Comparison of ENCODE assay signal across 8 cellular contexts in the genomic region with DNA sequence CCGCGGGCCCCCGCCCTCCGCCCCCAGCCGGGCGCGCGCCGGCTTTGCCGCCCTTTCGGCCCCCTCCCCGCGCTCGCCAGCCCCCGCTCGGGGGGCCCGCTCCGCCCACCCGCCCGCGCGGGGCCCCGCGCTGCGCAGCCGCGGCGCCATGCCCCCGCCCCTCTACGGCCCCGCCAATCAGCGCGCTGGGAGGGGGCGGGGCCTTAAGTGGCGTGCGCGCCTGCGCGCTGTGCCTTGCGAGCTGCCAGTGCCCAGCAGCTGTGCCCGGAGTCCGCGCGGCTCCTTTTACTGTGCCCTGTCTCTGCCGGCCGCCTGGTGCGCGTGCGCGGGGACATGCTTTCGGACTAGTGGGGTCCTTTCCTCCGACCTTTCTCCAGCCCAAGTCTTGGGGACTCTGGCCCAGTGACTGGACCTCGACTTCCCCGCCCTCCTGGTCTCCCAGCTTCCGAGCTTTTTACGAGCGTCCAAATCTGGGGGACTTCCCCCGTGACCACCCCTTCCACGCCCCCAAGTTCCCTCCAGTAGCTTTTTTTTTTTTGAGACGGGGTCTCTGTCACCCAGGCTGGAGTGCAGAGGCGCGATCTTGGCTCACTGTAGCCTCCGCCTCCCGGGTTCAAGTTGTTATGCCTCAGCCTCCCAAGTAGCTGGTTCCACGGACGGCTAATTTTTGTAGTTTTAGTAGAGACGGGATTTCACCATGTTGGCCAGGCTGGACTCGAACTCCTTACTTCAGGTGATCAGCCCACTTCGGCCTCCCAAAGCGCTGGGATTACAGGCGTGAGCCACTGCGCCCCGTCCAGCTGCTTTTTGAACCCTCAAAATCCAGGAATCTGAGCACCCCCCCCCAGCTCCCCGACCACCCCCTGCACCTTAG. TPM values are rescaled to one million over a fixed set of nuclear protein-coding genes. Genes with fewer than 3 reads are reported as not detected.
DNase-seq lines count a peak whose midpoint lies in the region; ATAC-seq and TF ChIP-seq lines count a peak whose summit lies in the region.

A gene with protein sequence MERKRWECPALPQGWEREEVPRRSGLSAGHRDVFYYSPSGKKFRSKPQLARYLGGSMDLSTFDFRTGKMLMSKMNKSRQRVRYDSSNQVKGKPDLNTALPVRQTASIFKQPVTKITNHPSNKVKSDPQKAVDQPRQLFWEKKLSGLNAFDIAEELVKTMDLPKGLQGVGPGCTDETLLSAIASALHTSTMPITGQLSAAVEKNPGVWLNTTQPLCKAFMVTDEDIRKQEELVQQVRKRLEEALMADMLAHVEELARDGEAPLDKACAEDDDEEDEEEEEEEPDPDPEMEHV (minus strand): TSS at position 111 of the 874 bp plus-strand sequence. CDS start 234 bp downstream, outside the sequence.

- no peak within 1 kb of the TSS for H2AFZ ChIP-seq in OCI-LY1 (ENCODE audit: low read length)

- TF ChIP-seq CTCF in OCI-LY1 (IDR thresholded peaks at IDR 0.05; ENCODE audit: low read length) = no peak

- peak within 1 kb of the TSS; percentile 99 for H3K4me2 ChIP-seq in OCI-LY1 (ENCODE audit: low read length)

- H3K4me1 ChIP-seq in HUES6 (ENCODE audit: control insufficient read depth, insufficient read depth, low read length) = peaks cover 12% of the 10 kb centered on the region
- H3K4me1 ChIP-seq in OCI-LY1 (ENCODE audit: insufficient read depth, low read length, severe bottlenecking) = peaks cover 41% of the 10 kb centered on the region
- H3K4me1 ChIP-seq in mononuclear cell (ENCODE audit: insufficient read depth, low read length) = peaks cover 26% of the 10 kb centered on the region

- H3K9me3 ChIP-seq in HUES6 (ENCODE audit: control insufficient read depth, insufficient read depth, low read depth, low read length) (no peaks in the 10 kb centered on the region), OCI-LY1 (ENCODE audit: low read length) (no peaks in the 10 kb centered on the region), mononuclear cell (ENCODE audit: low read depth, low read length) (no peaks in the 10 kb centered on the region)

- 0 out of 2 replicates have a peak, but pooled peaks cover 4% of the 10 kb centered on the region for H3F3A ChIP-seq in OCI-LY1 (ENCODE audit: insufficient read depth, low read length)

- H3K27me3 ChIP-seq in HUES6 (ENCODE audit: control insufficient read depth, insufficient read depth, low read length) = no peaks in the 10 kb centered on the region
- H3K27me3 ChIP-seq in OCI-LY1 (ENCODE audit: insufficient read depth, low read length) = no peaks in the 10 kb centered on the region
- no peaks in the 10 kb centered on the region for H3K27me3 ChIP-seq in mononuclear cell (ENCODE audit: insufficient read depth, low read length)

- DNase-seq in COR-L47 (lab: John Stamatoyannopoulos, UW) (peak; percentile 93), epidermal melanocyte (ENCODE audit: insufficient read length, low spot score) (peak; percentile 94)
- peak; percentile 93 for DNase-seq in activated CD8-positive, alpha-beta memory T cell treated with anti-CD3 and anti-CD28 coated beads, Interleukin-2, amount 50 U/mL, for 48 hours
- peak; percentile 81 to 85 for DNase-seq in stimulated activated CD8-positive, alpha-beta memory T cell treated with anti-CD3 and anti-CD28 coated beads, Interleukin-2, amount 100 ng/mL, for 48 hours (ENCODE audit: low read depth in 2 of 2)

- peak within 1 kb of the TSS; percentile 98 for H3K27ac ChIP-seq in HUES6 (ENCODE audit: low read depth, low read length)
- peak within 1 kb of the TSS; percentile 92 for H3K27ac ChIP-seq in OCI-LY1 (ENCODE audit: low read depth, low read length, poor library complexity, severe bottlenecking)

- ATAC-seq in GM21390 (IDR thresholded peaks at IDR 0.05; ENCODE audit: unreplicated experiment) = peak; percentile 63

- H3K4me3 ChIP-seq in HUES6 (ENCODE audit: low read depth, low read length) (peak within 1 kb of the TSS; percentile 95), OCI-LY1 (ENCODE audit: low read depth, low read length, poor library complexity, severe bottlenecking) (peak within 1 kb of the TSS; percentile 99), mononuclear cell (ENCODE audit: low read length) (peak within 1 kb of the TSS; percentile 64)

- no peaks in the 10 kb centered on the region for H3K9me2 ChIP-seq in OCI-LY1 (ENCODE audit: low read depth, low read length)

- H3K9ac ChIP-seq in HUES6 (ENCODE audit: low read length) = peak within 1 kb of the TSS; percentile 99
- H3K9ac ChIP-seq in OCI-LY1 (ENCODE audit: low read length) = peak within 1 kb of the TSS; percentile 100

- H3K36me3 ChIP-seq in HUES6 (ENCODE audit: control insufficient read depth, insufficient read depth, low read length) (peaks cover 21% of the 10 kb centered on the region), OCI-LY1 (ENCODE audit: insufficient read depth, low read length) (peaks cover 50% of the 10 kb centered on the region)

- peaks cover 39% of the 10 kb centered on the region for H3K79me2 ChIP-seq in OCI-LY1 (ENCODE audit: insufficient read depth, low read length)

- no peaks in the 10 kb centered on the region for H4K20me1 ChIP-seq in OCI-LY1 (ENCODE audit: insufficient read depth, low read length)

RNA-seq across cellular contexts. Expression of the gene that starts here (rescaled TPM):
- total RNA-seq in mononuclear cell = 25.1 TPM

Comparison
In these comparisons a context has a peak if more than half of its experiments do, and no peak if none do; other contexts are left out.
1. Peak in every context shown above with its lines: DNase-seq, ATAC-seq, H3K4me3 ChIP-seq and H3K27ac ChIP-seq.